In the genomic region with DNA sequence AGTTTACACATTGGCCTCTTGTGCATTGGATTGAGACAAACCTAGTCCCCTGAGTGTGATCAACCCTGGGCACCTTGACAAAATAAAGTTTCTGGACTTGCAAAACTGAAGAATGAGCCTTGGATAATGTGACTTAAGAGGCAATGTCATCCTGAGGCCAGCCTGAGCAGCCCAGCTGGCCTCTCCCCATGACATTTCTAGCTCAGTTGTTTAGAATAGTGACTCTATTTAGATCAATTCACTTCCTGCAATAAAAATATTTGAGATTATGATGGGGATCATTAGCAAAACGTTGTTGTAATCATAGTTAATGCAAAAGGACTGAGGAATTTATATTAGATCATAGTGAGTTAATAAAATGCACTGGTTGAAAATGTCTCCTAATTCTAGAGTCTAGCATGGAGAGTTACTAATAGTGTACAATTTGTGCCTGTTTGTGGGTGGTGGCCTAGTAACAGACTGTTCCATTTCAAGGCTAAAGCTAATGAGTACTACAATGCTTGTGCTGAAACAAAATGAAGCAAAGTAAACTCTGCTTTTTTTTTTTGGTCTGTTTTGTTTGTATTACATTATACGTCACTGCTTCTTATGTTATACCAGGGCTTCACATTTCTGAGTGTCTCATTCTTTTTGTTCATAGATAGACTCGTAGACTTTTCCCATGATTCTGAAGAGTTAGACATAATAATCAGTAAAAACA, we compare ENCODE assay signal across 14 cellular contexts. TPM values are rescaled to one million over a fixed set of nuclear protein-coding genes. Genes with fewer than 3 reads are reported as not detected.
A peak's percentile ranks its signal among the peaks of the same experiment; 100 is the strongest.
DNase-seq lines count a peak whose midpoint lies in the region; ATAC-seq and TF ChIP-seq lines count a peak whose summit lies in the region.
"Had no signal": no experiment of that assay in that cellular context is flagged by ENCODE, and none has a peak within 500 bp of the region (broad histone marks: within the 10 kb centered on the region; RNA-seq: fewer than 3 reads in every experiment).

No MANE protein-coding gene starts in this region.

- ATAC-seq in heart right ventricle (peak in 6 of 8 donors; percentile 34 to 93 (median 64)), psoas muscle (peak in 3 of 4 donors; percentile 48 to 74 (median 53)), T-cell (replicated peaks in 1 of 4) (no peak), HG03520 (IDR thresholded peaks at IDR 0.05; ENCODE audit: unreplicated experiment) (no peak), HG02852 (IDR thresholded peaks at IDR 0.05; ENCODE audit: unreplicated experiment) (no peak)
- ATAC-seq: left colon had no signal

- CTCF ChIA-PET in T-cell (lab: Charles Lee), result no interaction called here
- CTCF ChIA-PET in activated CD4-positive, alpha-beta memory T cell treated with anti-CD3 and anti-CD28 coated beads for 36 hours (lab: Charles Lee), result interaction anchor here (0.7 to 2.8 kb wide), 3 partner anchors 36 to 99 kb away, joined by 3 to 8 read pairs (median 4); no protein-coding TSS in a partner anchor

- no peaks in the 10 kb centered on the region for H3K36me3 ChIP-seq in SJSA1
- H3K36me3 ChIP-seq in heart right ventricle, result no peaks in the 10 kb centered on the region
- no peaks in the 10 kb centered on the region for H3K36me3 ChIP-seq in psoas muscle (ENCODE audit: insufficient read depth in 1 of 2, low read depth in 1 of 2)

- no peak overlapping the region for H3K4me3 Mint-ChIP-seq in T-cell
- H3K4me3 Mint-ChIP-seq in activated CD4-positive, alpha-beta memory T cell treated with anti-CD3 and anti-CD28 coated beads for 36 hours, result no peak overlapping the region
- H3K4me3 Mint-ChIP-seq: activated naive CD4-positive, alpha-beta T cell treated with anti-CD3 and anti-CD28 coated beads, Interleukin-2, amount 10 ng/mL, durations not matched to agents 7 days and 5 days; nephron progenitor cell had no signal

- peak in 1 of 2 experiments; percentile 27 for DNase-seq in SJSA1 (ENCODE audit: low read depth in 1 of 2, low spot score in 2 of 2)
- DNase-seq in heart right ventricle, result no peak
- no peak for DNase-seq in psoas muscle
- DNase-seq in T-cell, result no peak
- no peak for DNase-seq in activated CD4-positive, alpha-beta memory T cell treated with anti-CD3 and anti-CD28 coated beads for 36 hours
- DNase-seq: activated naive CD4-positive, alpha-beta T cell treated with anti-CD3 and anti-CD28 coated beads, Interleukin-2, amount 10 ng/mL, durations not matched to agents 7 days and 5 days; Caco-2; head of caudate nucleus; left colon; NCI-H1048; nephron progenitor cell had no signal

- POLR2A ChIA-PET in T-cell (lab: Charles Lee), result no interaction called here
- POLR2A ChIA-PET in activated CD4-positive, alpha-beta memory T cell treated with anti-CD3 and anti-CD28 coated beads for 36 hours (lab: Charles Lee), result no interaction called here

- H3K4me1 ChIP-seq in SJSA1 (replicated peaks) (peaks cover 58% of the 10 kb centered on the region), heart right ventricle (peaks cover 0 to 40% (median 32%) of the 10 kb centered on the region in 9 donors), psoas muscle (peaks cover 6% of the 10 kb centered on the region)

- H3K27ac ChIP-seq in 22Rv1, result peak overlapping the region; percentile 10; the same call in 1 of the 2 replicates
- H3K27ac ChIP-seq in SJSA1, result peak overlapping the region; percentile 19; the same call in 1 of the 2 replicates
- H3K27ac ChIP-seq in heart right ventricle, result peak overlapping the region in 3 of 10 donors; percentile 1 to 29 (median 18)
- no peak overlapping the region for H3K27ac ChIP-seq in psoas muscle

- no peaks in the 10 kb centered on the region for H3K27me3 Mint-ChIP-seq in T-cell
- H3K27me3 Mint-ChIP-seq in activated CD4-positive, alpha-beta memory T cell treated with anti-CD3 and anti-CD28 coated beads for 36 hours, result peaks cover 6% of the 10 kb centered on the region

- 68 to 69% methylated on average over 3 of the region's 3 CpGs for WGBS in heart right ventricle, 2 donors
- WGBS in psoas muscle, 3 donors, result 49 to 60% (median 54%) methylated on average over 3 of the region's 3 CpGs

- H3K27ac Mint-ChIP-seq in T-cell, result no peak overlapping the region
- no peak overlapping the region for H3K27ac Mint-ChIP-seq in activated CD4-positive, alpha-beta memory T cell treated with anti-CD3 and anti-CD28 coated beads for 36 hours
- H3K27ac Mint-ChIP-seq: activated naive CD4-positive, alpha-beta T cell treated with anti-CD3 and anti-CD28 coated beads, Interleukin-2, amount 10 ng/mL, durations not matched to agents 7 days and 5 days; nephron progenitor cell had no signal

- intact Hi-C loops in heart right ventricle (cut with DNase I) (loop anchor here in 1 of 10 donors (10.0 kb wide), 1 partner anchor 55 kb away; no protein-coding TSS in a partner anchor), psoas muscle (cut with DNase I) (no loop called here)
- intact Hi-C loops in activated CD4-positive, alpha-beta memory T cell treated with anti-CD3 and anti-CD28 coated beads for 36 hours (cut with micrococcal nuclease), result no loop called here

- H3K9me3 ChIP-seq in SJSA1 (replicated peaks) (no peaks in the 10 kb centered on the region), heart right ventricle (no peaks in the 10 kb centered on the region), psoas muscle (no peaks in the 10 kb centered on the region)
- H3K9me3 ChIP-seq: Caco-2 had no signal

- no peaks in the 10 kb centered on the region for H3K36me3 Mint-ChIP-seq in T-cell
- H3K36me3 Mint-ChIP-seq in activated CD4-positive, alpha-beta memory T cell treated with anti-CD3 and anti-CD28 coated beads for 36 hours, result no peaks in the 10 kb centered on the region
- H3K36me3 Mint-ChIP-seq: activated naive CD4-positive, alpha-beta T cell treated with anti-CD3 and anti-CD28 coated beads, Interleukin-2, amount 10 ng/mL, durations not matched to agents 7 days and 5 days had no signal

- H3K27me3 ChIP-seq in SJSA1 (replicated peaks) (no peaks in the 10 kb centered on the region), heart right ventricle (no peaks in the 10 kb centered on the region), psoas muscle (ENCODE audit: insufficient read depth in 3 of 3, low read length in 2 of 3) (no peaks in the 10 kb centered on the region)

- peaks cover 5 to 18% (median 13%) of the 10 kb centered on the region in 3 donors for H3K4me1 Mint-ChIP-seq in T-cell
- peaks cover 13% of the 10 kb centered on the region for H3K4me1 Mint-ChIP-seq in activated CD4-positive, alpha-beta memory T cell treated with anti-CD3 and anti-CD28 coated beads for 36 hours (ENCODE audit: low read depth)

- H3K4me3 ChIP-seq in SJSA1 (no peak overlapping the region), heart right ventricle (no peak overlapping the region), psoas muscle (no peak overlapping the region)

- TF ChIP-seq CTCF in 22Rv1 (IDR thresholded peaks at IDR 0.05), result no peak
- no peak for TF ChIP-seq CTCF in heart right ventricle (IDR thresholded peaks at IDR 0.05)
- TF ChIP-seq CTCF in psoas muscle (IDR thresholded peaks at IDR 0.05), result no peak

- H3K9me3 Mint-ChIP-seq in T-cell, result no peaks in the 10 kb centered on the region
- no peaks in the 10 kb centered on the region for H3K9me3 Mint-ChIP-seq in activated CD4-positive, alpha-beta memory T cell treated with anti-CD3 and anti-CD28 coated beads for 36 hours
- H3K9me3 Mint-ChIP-seq: activated naive CD4-positive, alpha-beta T cell treated with anti-CD3 and anti-CD28 coated beads, Interleukin-2, amount 10 ng/mL, durations not matched to agents 7 days and 5 days; nephron progenitor cell had no signal

RNA-seq across cellular contexts. Expression of a gene that starts 10.9 kb away (rescaled TPM):
- 121 and 175 TPM in 2 replicates for total RNA-seq in SJSA1 (2014; rRNA removed; shearing (Covaris generic))
- total RNA-seq in heart right ventricle, result 100 to 1,000 TPM in 2 of 10 donors, 10 to 100 TPM in 8; 73.1 to 124 (median 94.4) TPM
- 10 to 100 TPM; 15.0 to 30.4 TPM for polyA plus RNA-seq in heart right ventricle
- 10 to 100 TPM; 44.0 to 86.0 (median 62.8) TPM for total RNA-seq in psoas muscle
- polyA plus RNA-seq in psoas muscle, result 10 to 100 TPM; 19.0 to 53.2 (median 21.4) TPM
- total RNA-seq in T-cell, result 1 to 10 TPM; 2.6 to 4.8 (median 3.6) TPM
- under 1 TPM; 0.75 to 0.97 TPM for total RNA-seq in activated CD4-positive, alpha-beta memory T cell treated with anti-CD3 and anti-CD28 coated beads for 36 hours

RNA-seq across cellular contexts. Expression of a gene that starts 37.5 kb away (rescaled TPM):
- total RNA-seq in SJSA1 (2014; rRNA removed; shearing (Covaris generic)), result 0.56 and 1.4 TPM in 2 replicates
- total RNA-seq in heart right ventricle (not detected), psoas muscle (under 1 TPM in 1 of 4 donors, not detected in 3; 0.22 TPM), T-cell (not detected)
- polyA plus RNA-seq in heart right ventricle (under 1 TPM; 0.13 to 0.59 TPM), psoas muscle (under 1 TPM in 2 of 3 donors, not detected in 1; 0.22 to 0.53 TPM)
- not detected for total RNA-seq in activated CD4-positive, alpha-beta memory T cell treated with anti-CD3 and anti-CD28 coated beads for 36 hours

Comparison
In these comparisons a context has a peak if more than half of its experiments do, and no peak if none do; other contexts are left out.
1. ATAC-seq: peak in heart right ventricle (6 of 8) and psoas muscle (3 of 4); none in T-cell (0 of 4), HG03520 (single experiment) and HG02852 (single experiment).
2. RNA of a gene that starts 10.9 kb away (total RNA-seq): 121 to 175 TPM in SJSA1, 73.1 to 124 TPM in heart right ventricle and 44.0 to 86.0 TPM in psoas muscle; 2.6 to 4.8 TPM in T-cell and 0.75 to 0.97 TPM in activated CD4-positive, alpha-beta memory T cell treated with anti-CD3 and anti-CD28 coated beads for 36 hours; every median in the first group is over 4 times any median in the second.